ENCODE assay signal across 8 cellular contexts in the genomic region with DNA sequence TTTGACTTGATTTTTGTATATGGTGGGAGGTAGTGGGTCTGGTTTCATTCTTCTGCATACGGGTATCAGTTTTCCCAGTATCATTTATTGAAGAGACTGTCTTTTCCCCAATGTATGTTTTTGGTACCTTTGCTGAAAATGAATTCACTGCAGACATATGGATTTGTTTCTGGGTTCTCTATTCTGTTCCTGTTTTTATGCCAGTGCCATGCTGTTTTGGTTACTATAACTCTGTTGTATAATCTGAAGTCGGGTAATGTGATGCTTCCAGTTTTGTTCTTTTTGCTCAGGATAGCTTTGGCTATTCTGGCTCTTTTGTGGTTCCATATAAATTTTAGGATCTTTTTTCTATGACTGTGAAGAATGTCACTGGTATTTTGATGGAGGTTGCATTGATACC. TPM values are rescaled to one million over a fixed set of nuclear protein-coding genes. Genes with fewer than 3 reads are reported as not detected.
DNase-seq lines count a peak whose midpoint lies in the region; ATAC-seq and TF ChIP-seq lines count a peak whose summit lies in the region.

No MANE protein-coding gene starts in this region.

- no CpG with 5 or more reads among the region's 2 CpGs for WGBS in neuronal stem cell (ENCODE audit: extremely low coverage in 2 of 2, insufficient read length in 2 of 2, insufficient replicate concordance in 1 of 2), 2 donors

- no peak overlapping the region for H4K91ac ChIP-seq in neuronal stem cell (ENCODE audit: low read depth, low read length, poor library complexity)

- no peak overlapping the region for H2AK5ac ChIP-seq in neuronal stem cell (ENCODE audit: low read depth, low read length)

- no peaks in the 10 kb centered on the region for H3K27me3 ChIP-seq in MM.1S (replicated peaks; ENCODE audit: insufficient read depth, low read length)
- no peaks in the 10 kb centered on the region for H3K27me3 ChIP-seq in effector memory CD4-positive, alpha-beta T cell (replicated peaks; ENCODE audit: control insufficient read depth, insufficient read depth, low read length, poor library complexity, severe bottlenecking)
- H3K27me3 ChIP-seq in neuronal stem cell (ENCODE audit: control insufficient read depth in 3 of 3, insufficient read depth in 3 of 3, low read depth in 1 of 3, low read length in 3 of 3) = no peaks in the 10 kb centered on the region

- H3K9me2 ChIP-seq in MM.1S (replicated peaks; ENCODE audit: insufficient read depth, low read length) = no peaks in the 10 kb centered on the region

- no peak overlapping the region for H2BK12ac ChIP-seq in neuronal stem cell (ENCODE audit: low read length)

- no peak overlapping the region for H3K4ac ChIP-seq in neuronal stem cell (ENCODE audit: low read length)

- ATAC-seq in GM21723 (IDR thresholded peaks at IDR 0.05; ENCODE audit: unreplicated experiment) = no peak

- H3K27ac ChIP-seq in MM.1S (ENCODE audit: low read length) = no peak overlapping the region; the same call in 1 of the 2 replicates
- H3K27ac ChIP-seq in effector memory CD4-positive, alpha-beta T cell (ENCODE audit: insufficient read depth, low read length, poor library complexity, severe bottlenecking) = peak overlapping the region; percentile 96
- H3K27ac ChIP-seq in neuronal stem cell (replicated peaks; ENCODE audit: low read length) = no peak overlapping the region

- H3K9me3 Mint-ChIP-seq in CD14-positive monocyte = peaks cover 0 to 7% (median 0%) of the 10 kb centered on the region in 7 donors

- no peak overlapping the region for H3K18ac ChIP-seq in neuronal stem cell (ENCODE audit: low read length)

- no peak overlapping the region for H2AFZ ChIP-seq in MM.1S (ENCODE audit: low read length)
- H2AFZ ChIP-seq in neuronal stem cell (ENCODE audit: low read length) = no peak overlapping the region

- H3K23ac ChIP-seq in neuronal stem cell (ENCODE audit: low read depth, low read length, poor library complexity) = no peak overlapping the region

- TF ChIP-seq CTCF in CD14-positive monocyte (IDR thresholded peaks at IDR 0.05) = no peak
- no peak for TF ChIP-seq CTCF in MM.1S (IDR thresholded peaks at IDR 0.05; ENCODE audit: low read length)

- no peak overlapping the region for H3K14ac ChIP-seq in neuronal stem cell (ENCODE audit: low read length)

- H3K9ac ChIP-seq in MM.1S (ENCODE audit: low read length) (peak overlapping the region; percentile 79; the same call in 1 of the 2 replicates), neuronal stem cell (ENCODE audit: low read depth, low read length, poor library complexity) (no peak overlapping the region)

- H4K8ac ChIP-seq in neuronal stem cell (ENCODE audit: low read depth, low read length) = no peak overlapping the region

- H3F3A ChIP-seq in MM.1S (ENCODE audit: insufficient read depth, low read length) = peaks cover 13% of the 10 kb centered on the region; the same call in 1 of the 2 replicates

- intact Hi-C loops in CD14-positive monocyte (cut with micrococcal nuclease) = loop anchor here (5.0 to 10.0 kb wide), 4 partner anchors 52 to 815 kb away; a partner anchor contains a TSS

- H2BK120ac ChIP-seq in neuronal stem cell (ENCODE audit: low read depth, low read length) = no peak overlapping the region

- H3K4me3 Mint-ChIP-seq in CD14-positive monocyte = peak overlapping the region; percentile 98 to 99

- H3K4me3 ChIP-seq in MM.1S (ENCODE audit: low read length) (peak overlapping the region; percentile 94), neuronal stem cell (ENCODE audit: low read length in 2 of 2) (peak overlapping the region in 1 of 2 donors; percentile 96)
- peak overlapping the region; percentile 92 for H3K4me3 ChIP-seq in effector memory CD4-positive, alpha-beta T cell (ENCODE audit: insufficient read depth, low read depth, low read length, poor library complexity, severe bottlenecking)

- H3K9me3 ChIP-seq in MM.1S (replicated peaks; ENCODE audit: insufficient read depth, low read length) (no peaks in the 10 kb centered on the region), neuronal stem cell (replicated peaks in 1 of 2; ENCODE audit: control insufficient read depth in 2 of 2, insufficient read depth in 1 of 2, low read depth in 1 of 2, low read length in 2 of 2) (peaks cover 0 to 7% of the 10 kb centered on the region in 2 donors)
- no peaks in the 10 kb centered on the region for H3K9me3 ChIP-seq in effector memory CD4-positive, alpha-beta T cell (ENCODE audit: control insufficient read depth, low read length)

- H3K27ac Mint-ChIP-seq in CD14-positive monocyte = peak overlapping the region; percentile 99 to 100 (median 100)

- no peaks in the 10 kb centered on the region for H4K20me1 ChIP-seq in MM.1S (ENCODE audit: insufficient read depth, low read length)

- peaks cover 0 to 3% (median 0%) of the 10 kb centered on the region in 3 donors for H3K27me3 Mint-ChIP-seq in CD14-positive monocyte (ENCODE audit: low read depth in 3 of 3)

- peaks cover 17 to 22% of the 10 kb centered on the region in 2 donors for H3K36me3 Mint-ChIP-seq in CD14-positive monocyte

- no peak overlapping the region for H2BK5ac ChIP-seq in neuronal stem cell (ENCODE audit: low read length)

- H2BK15ac ChIP-seq in neuronal stem cell (ENCODE audit: low read length) = no peak overlapping the region

- peaks cover 4% of the 10 kb centered on the region; the same call in 1 of the 2 replicates for H3K4me1 ChIP-seq in MM.1S (ENCODE audit: low read length)
- peaks cover 19% of the 10 kb centered on the region for H3K4me1 ChIP-seq in effector memory CD4-positive, alpha-beta T cell (ENCODE audit: control insufficient read depth, insufficient read depth, low read length, poor library complexity, severe bottlenecking)
- peaks cover 0 to 3% of the 10 kb centered on the region in 2 donors for H3K4me1 ChIP-seq in neuronal stem cell (ENCODE audit: control insufficient read depth in 2 of 2, insufficient read depth in 1 of 2, low read depth in 1 of 2, low read length in 2 of 2)

- H3K79me2 ChIP-seq in MM.1S (ENCODE audit: low read length) = peaks cover 50% of the 10 kb centered on the region

- no peak for DNase-seq in CD14-positive monocyte (ENCODE audit: low spot score)
- no peak for DNase-seq in MM.1S
- no peak for DNase-seq in effector memory CD4-positive, alpha-beta T cell
- DNase-seq in neuronal stem cell (ENCODE audit: low spot score) = no peak
- DNase-seq in erythroblast (lab: John Stamatoyannopoulos, UW) = no peak
- no peak for DNase-seq in stimulated activated CD4-positive, alpha-beta T cell treated with anti-CD3 and anti-CD28 coated beads, Interleukin-4, amount 100 ng/mL, for 4 hours
- DNase-seq in NCI-H1417 treated with DMSO at 0.1 percent for 48 hours (lab: John Stamatoyannopoulos, UW) = no peak

- peaks cover 25% of the 10 kb centered on the region for H3K4me1 Mint-ChIP-seq in CD14-positive monocyte

- H3K79me1 ChIP-seq in neuronal stem cell (ENCODE audit: low read depth, low read length) = peaks cover 2% of the 10 kb centered on the region

- peak overlapping the region; percentile 82 for H3K4me2 ChIP-seq in MM.1S (ENCODE audit: low read depth, low read length)
- peak overlapping the region; percentile 12 for H3K4me2 ChIP-seq in neuronal stem cell (ENCODE audit: insufficient read depth, low read length, poor library complexity, severe bottlenecking)

- no peaks in the 10 kb centered on the region; the same call in 1 of the 2 replicates for H3K36me3 ChIP-seq in MM.1S (replicated peaks; ENCODE audit: insufficient read depth, low read length)
- H3K36me3 ChIP-seq in effector memory CD4-positive, alpha-beta T cell (ENCODE audit: control insufficient read depth, insufficient read depth, low read length) = peaks cover 8% of the 10 kb centered on the region
- H3K36me3 ChIP-seq in neuronal stem cell (replicated peaks in 1 of 2; ENCODE audit: control insufficient read depth in 2 of 2, insufficient read depth in 2 of 2, low read length in 2 of 2) = peaks cover 5 to 39% of the 10 kb centered on the region in 2 donors

- no peak for TF ChIP-seq POLR2A in erythroblast (IDR thresholded peaks at IDR 0.05; ENCODE audit: low read length)

RNA-seq across cellular contexts. Expression of a gene that starts 0.8 kb away (rescaled TPM):
- polyA plus RNA-seq in CD14-positive monocyte = 10 to 100 TPM; 16.7 to 20.2 TPM
- polyA plus RNA-seq in neuronal stem cell (2013, experiment 1 of 2) = 14.7 TPM
- polyA plus RNA-seq in neuronal stem cell (2013, experiment 2 of 2) = 15.5 TPM

RNA-seq across cellular contexts. Expression of a gene that starts 0.9 kb away (rescaled TPM):
- 1 to 10 TPM; 2.6 TPM for polyA plus RNA-seq in CD14-positive monocyte
- polyA plus RNA-seq in neuronal stem cell (2013, experiment 1 of 2) = 42.3 TPM
- 40.9 TPM for polyA plus RNA-seq in neuronal stem cell (2013, experiment 2 of 2)

RNA-seq across cellular contexts. Expression of a gene that starts 56.7 kb away (rescaled TPM):
- polyA plus RNA-seq in CD14-positive monocyte = 1 to 10 TPM in 1 of 2 donors, under 1 TPM in 1; 0.69 to 1.0 TPM
- polyA plus RNA-seq in neuronal stem cell (2013, experiment 1 of 2) = 0.74 TPM
- 0.58 TPM for polyA plus RNA-seq in neuronal stem cell (2013, experiment 2 of 2)
